Comparison of ENCODE assay signal across 10 cellular contexts in genomic region chr17:49498037-49498615, GRCh38. TPM values are rescaled to one million over a fixed set of nuclear protein-coding genes. Genes with fewer than 3 reads are reported as not detected.
DNase-seq lines count a peak whose midpoint lies in the region; ATAC-seq, FAIRE-seq and TF ChIP-seq lines count a peak whose summit lies in the region.
"Had no signal": no experiment of that assay in that cellular context is flagged by ENCODE, and none has a peak within 500 bp of the region (broad histone marks: within the 10 kb centered on the region; RNA-seq: fewer than 3 reads in every experiment).

No MANE protein-coding gene starts in this region.

- no peak overlapping the region for H3K9ac ChIP-seq in HepG2 (ENCODE audit: insufficient read depth, low read depth, low read length)
- H3K9ac ChIP-seq in astrocyte (ENCODE audit: low read length), result no peak overlapping the region
- no peak overlapping the region for H3K9ac ChIP-seq in mesendoderm (ENCODE audit: low read length)

- no peak overlapping the region for H3K23ac ChIP-seq in mesendoderm (ENCODE audit: low read length)

- H3K4me3 Mint-ChIP-seq in astrocyte (ENCODE audit: unreplicated experiment), result peak overlapping the region; percentile 34

- intact Hi-C loops in HepG2 (cut with micrococcal nuclease; ENCODE audit: unreplicated experiment), result loop anchor here (5.0 to 10.0 kb wide), 2 partner anchors 93 to 1509 kb away; no protein-coding TSS in a partner anchor
- intact Hi-C loops in right lobe of liver (cut with DNase I), result no loop called here
- intact Hi-C loops in aorta (cut with DNase I), result no loop called here

- H4K20me1 ChIP-seq in HepG2 (ENCODE audit: insufficient read depth, low read length) (no peaks in the 10 kb centered on the region; the same call in 1 of the 2 replicates), astrocyte (ENCODE audit: insufficient read depth, low read length) (peaks cover 8% of the 10 kb centered on the region)

- no peaks in the 10 kb centered on the region for H3K36me3 Mint-ChIP-seq in astrocyte (ENCODE audit: low read depth, unreplicated experiment)

- H3K4me1 ChIP-seq in HepG2 (ENCODE audit: insufficient read depth, low read length) (peaks cover 34% of the 10 kb centered on the region), right lobe of liver (peaks cover 0 to 25% (median 4%) of the 10 kb centered on the region in 4 donors), astrocyte (ENCODE audit: insufficient read depth, low read length) (peaks cover 8% of the 10 kb centered on the region), mesendoderm (ENCODE audit: control insufficient read depth, low read depth, low read length) (peaks cover 9% of the 10 kb centered on the region), aorta (ENCODE audit: control insufficient read depth in 1 of 2, insufficient read depth in 2 of 2, low read length in 2 of 2) (no peaks in the 10 kb centered on the region)

- TF ChIP-seq POLR2A in HepG2 (IDR thresholded peaks at IDR 0.05; ENCODE audit: insufficient read depth in 1 of 2, low read depth in 2 of 2, low read length in 2 of 2) (no peak), right lobe of liver (IDR thresholded peaks at IDR 0.05) (no peak)

- H2BK5ac ChIP-seq in mesendoderm (ENCODE audit: low read length), result no peak overlapping the region

- POLR2A ChIA-PET in HepG2 (lab: Yijun Ruan, JAX), result interaction anchor here (0.6 to 1.0 kb wide), 2 partner anchors 59 to 537 kb away, joined by 3 to 4 read pairs; no protein-coding TSS in a partner anchor

- BruUV-seq in HepG2 (replicated peaks; lab: Mats Ljungman, UMichigan), result no TSS peak

- H3K36me3 ChIP-seq in HepG2 (replicated peaks in 1 of 2; ENCODE audit: control insufficient read depth in 1 of 2, insufficient read depth in 2 of 2, low read length in 2 of 2) (no peaks in the 10 kb centered on the region), right lobe of liver (no peaks in the 10 kb centered on the region), astrocyte (ENCODE audit: insufficient read depth, low read length) (no peaks in the 10 kb centered on the region), mesendoderm (ENCODE audit: control insufficient read depth, insufficient read depth, low read length) (no peaks in the 10 kb centered on the region), aorta (ENCODE audit: control insufficient read depth in 1 of 2, insufficient read depth in 2 of 2, low read length in 1 of 2) (no peaks in the 10 kb centered on the region)
- H3K36me3 ChIP-seq: neutrophil had no signal

- no peak for TF ChIP-seq CTCF in HepG2 (CRISPR knock-in tag; IDR thresholded peaks at IDR 0.05)
- no peak for TF ChIP-seq CTCF in right lobe of liver (IDR thresholded peaks at IDR 0.05)
- TF ChIP-seq CTCF in astrocyte (IDR thresholded peaks at IDR 0.05; ENCODE audit: insufficient read depth, low read depth, low read length), result no peak

- no peak overlapping the region for H2AFZ ChIP-seq in HepG2 (ENCODE audit: low read length)
- H2AFZ ChIP-seq in astrocyte (ENCODE audit: low read depth, low read length), result no peak overlapping the region

- H3K27ac ChIP-seq in HepG2 (ENCODE audit: extremely low read length, insufficient read depth, low read length), result no peak overlapping the region
- no peak overlapping the region for H3K27ac ChIP-seq in right lobe of liver
- H3K27ac ChIP-seq in astrocyte (ENCODE audit: low read depth, low read length), result no peak overlapping the region
- H3K27ac ChIP-seq in mesendoderm (ENCODE audit: low read depth, low read length), result no peak overlapping the region
- no peak overlapping the region for H3K27ac ChIP-seq in aorta (ENCODE audit: low read depth in 1 of 2, low read length in 2 of 2)
- H3K27ac ChIP-seq: neutrophil had no signal

- H3K4me3 ChIP-seq in HepG2 (replicated peaks in 1 of 3; ENCODE audit: insufficient read depth in 1 of 3, low read depth in 2 of 3, low read length in 3 of 3) (no peak overlapping the region), right lobe of liver (peak overlapping the region in 1 of 3 donors; percentile 35), astrocyte (ENCODE audit: insufficient read depth, low read depth, low read length) (no peak overlapping the region), mesendoderm (ENCODE audit: low read length) (no peak overlapping the region), aorta (ENCODE audit: low read length in 2 of 2) (no peak overlapping the region)

- H2AK5ac ChIP-seq in mesendoderm (ENCODE audit: low read length), result no peak overlapping the region

- ATAC-seq in HepG2 (no peak), right lobe of liver (no peak), aorta (ENCODE audit: low FRiP score) (no peak), HG03159 (IDR thresholded peaks at IDR 0.05; ENCODE audit: unreplicated experiment) (no peak), HG02973 (IDR thresholded peaks at IDR 0.05; ENCODE audit: unreplicated experiment) (no peak)

- DNase-seq in HepG2 (ENCODE audit: low spot score) (no peak), right lobe of liver (no peak), astrocyte (ENCODE audit: low read depth) (no peak), mesendoderm (peak; percentile 80), HuH-7.5 (ENCODE audit: low spot score) (no peak), aorta (no peak)

- H3K9me3 Mint-ChIP-seq in astrocyte (ENCODE audit: unreplicated experiment), result no peaks in the 10 kb centered on the region

- CTCF ChIA-PET in HepG2 (lab: Yijun Ruan, JAX; ENCODE audit: low intra/inter-chr PET ratio, low total read pairs), result interaction anchor here (3.3 kb wide), 1 partner anchor 59 kb away, joined by 23 read pairs; no protein-coding TSS in a partner anchor

- FAIRE-seq in HepG2 (lab: Jason Lieb, UNC) (no peak), astrocyte (lab: Jason Lieb, UNC) (no peak)
- FAIRE-seq: TTC549 had no signal

- in situ Hi-C loops in HepG2 (cut with HindIII; ENCODE audit: extremely low pct_ligation_motif_present, low pct_unique_long_range_greater_than_20kb), result loop anchor here (5.0 kb wide), 2 partner anchors 54 to 61 kb away; no protein-coding TSS in a partner anchor

- TF ChIP-seq EP300 in HepG2 (IDR thresholded peaks at IDR 0.05; ENCODE audit: low read depth in 2 of 2, low read length in 2 of 2) (no peak), HepG2 (CRISPR knock-in tag; IDR thresholded peaks at IDR 0.05; ENCODE audit: borderline replicate concordance) (no peak)

- peaks cover 22 to 87% of the 10 kb centered on the region in 2 experiments for H3K27me3 ChIP-seq in HepG2 (ENCODE audit: control insufficient read depth in 1 of 2, insufficient read depth in 2 of 2, low read length in 2 of 2)
- peaks cover 5 to 23% of the 10 kb centered on the region in 2 donors for H3K27me3 ChIP-seq in right lobe of liver
- H3K27me3 ChIP-seq in astrocyte (ENCODE audit: insufficient read depth, low read length), result peaks cover 72% of the 10 kb centered on the region
- peaks cover 13% of the 10 kb centered on the region for H3K27me3 ChIP-seq in mesendoderm (ENCODE audit: insufficient read depth, low read length, poor library complexity)
- H3K27me3 ChIP-seq in aorta (ENCODE audit: control insufficient read depth in 1 of 2, insufficient read depth in 2 of 2, low read length in 1 of 2), result no peaks in the 10 kb centered on the region

- H3K9me3 ChIP-seq in HepG2 (ENCODE audit: low read length) (no peaks in the 10 kb centered on the region), right lobe of liver (no peaks in the 10 kb centered on the region), astrocyte (ENCODE audit: insufficient read depth, low read depth, low read length) (no peaks in the 10 kb centered on the region), aorta (ENCODE audit: control insufficient read depth, low read length) (no peaks in the 10 kb centered on the region)
- H3K9me3 ChIP-seq: neutrophil had no signal

- H3K27ac Mint-ChIP-seq in astrocyte (ENCODE audit: unreplicated experiment), result no peak overlapping the region

- H3K4me1 Mint-ChIP-seq in astrocyte (ENCODE audit: low read depth, unreplicated experiment), result no peaks in the 10 kb centered on the region

- H3K79me2 ChIP-seq in HepG2 (ENCODE audit: insufficient read depth, low read length) (no peaks in the 10 kb centered on the region), astrocyte (ENCODE audit: insufficient read depth, low read length) (no peaks in the 10 kb centered on the region), mesendoderm (ENCODE audit: control insufficient read depth, insufficient read depth, low read length) (no peaks in the 10 kb centered on the region)

- H3K56ac ChIP-seq in mesendoderm (ENCODE audit: low read length), result no peak overlapping the region

- no peak overlapping the region for H2BK15ac ChIP-seq in mesendoderm (replicated peaks; ENCODE audit: low read depth)

- no peak for TF ChIP-seq RAD21 in HepG2 (CRISPR knock-in tag; IDR thresholded peaks at IDR 0.05)

- 18% methylated on average over 11 of the region's 12 CpGs for WGBS in HepG2 (ENCODE audit: low lambda C conversion rate)
- 15% methylated on average over 12 of the region's 12 CpGs for WGBS in right lobe of liver (ENCODE audit: insufficient coverage, low coverage, low lambda C conversion rate, missing lambda C conversion rate)
- WGBS in mesendoderm (ENCODE audit: extremely low coverage, insufficient coverage, low lambda C conversion rate), result no CpG with 5 or more reads among the region's 12 CpGs
- 53 to 57% methylated on average over 12 of the region's 12 CpGs for WGBS in aorta, 2 donors

- no peak overlapping the region for H3K4ac ChIP-seq in mesendoderm (ENCODE audit: low read depth, low read length)

- H3K27me3 Mint-ChIP-seq in astrocyte (ENCODE audit: low read depth, unreplicated experiment), result peaks cover 73% of the 10 kb centered on the region

- no peak overlapping the region for H3K18ac ChIP-seq in mesendoderm (ENCODE audit: low read length)

- H3K79me1 ChIP-seq in mesendoderm (ENCODE audit: low read length), result no peaks in the 10 kb centered on the region

- H3K4me2 ChIP-seq in HepG2 (ENCODE audit: low read depth, low read length) (no peak overlapping the region), astrocyte (ENCODE audit: low read length) (no peak overlapping the region), mesendoderm (ENCODE audit: low read length) (peak overlapping the region; percentile 80)

- no peak overlapping the region for H4K5ac ChIP-seq in mesendoderm (ENCODE audit: low read length)

- no peak overlapping the region for H2BK120ac ChIP-seq in mesendoderm (ENCODE audit: low read depth, low read length)

- H4K8ac ChIP-seq in mesendoderm (ENCODE audit: low read depth, low read length), result no peak overlapping the region

RNA-seq across cellular contexts. Expression of gene NGFR, which starts 3.0 kb away (rescaled TPM):
- total RNA-seq in HepG2 (2016; rRNA removed; fragmentation: Illumina TruSeq; extraction: Trizol), result 0.41 and 1.1 TPM in 2 replicates
- total RNA-seq in HepG2 (2016; cell fraction: cytosol; rRNA removed; fragmentation: Illumina TruSeq; extraction: Trizol; ENCODE audit: low read depth), result 0.10 TPM in 1 of 2 replicates, not detected in the other
- 0.30 and 1.4 TPM in 2 replicates for total RNA-seq in HepG2 (2016; cell fraction: insoluble cytoplasmic fraction; rRNA removed; fragmentation: Illumina TruSeq; extraction: Trizol)
- 0.21 and 0.40 TPM in 2 replicates for total RNA-seq in HepG2 (2016; cell fraction: membrane; rRNA removed; fragmentation: Illumina TruSeq; extraction: Trizol)
- 1.3 and 1.6 TPM in 2 replicates for total RNA-seq in HepG2 (2016; cell fraction: nucleus; rRNA removed; fragmentation: Illumina TruSeq; extraction: Trizol)
- polyA plus RNA-seq in HepG2 (2011; rRNA removed), result 1.8 and 2.7 TPM in 2 replicates
- polyA plus RNA-seq in HepG2 (2011; cell fraction: cytosol; rRNA removed), result 1.9 and 2.8 TPM in 2 replicates
- 1.5 and 2.5 TPM in 2 replicates for polyA plus RNA-seq in HepG2 (2011; cell fraction: nucleus; rRNA removed)
- 0.27 and 1.0 TPM in 2 replicates for polyA plus RNA-seq in HepG2 (2012)
- 0.11 and 0.15 TPM in 2 replicates for polyA plus RNA-seq in HepG2 (2016; cell fraction: cytosol; fragmentation: Illumina TruSeq; extraction: Trizol; ENCODE audit: low read depth)
- polyA plus RNA-seq in HepG2 (2016; cell fraction: insoluble cytoplasmic fraction; fragmentation: Illumina TruSeq; extraction: Trizol; ENCODE audit: low read depth), result 0.46 and 0.72 TPM in 2 replicates
- polyA plus RNA-seq in HepG2 (2016; cell fraction: membrane; fragmentation: Illumina TruSeq; extraction: Trizol; ENCODE audit: low read depth), result 0.15 and 0.29 TPM in 2 replicates
- 4.1 and 4.2 TPM in 2 replicates for polyA plus RNA-seq in HepG2 (2016; cell fraction: nucleus; fragmentation: Illumina TruSeq; extraction: Trizol; ENCODE audit: insufficient read depth, low read depth)
- 0.07 and 4.0 TPM in 2 replicates for polyA minus RNA-seq in HepG2 (2011; rRNA and poly(A)+ RNA removed; ENCODE audit: low replicate concordance)
- 1.2 and 1.3 TPM in 2 replicates for polyA minus RNA-seq in HepG2 (2011; cell fraction: cytosol; rRNA and poly(A)+ RNA removed)
- 0.39 and 0.62 TPM in 2 replicates for polyA minus RNA-seq in HepG2 (2011; cell fraction: nucleus; rRNA and poly(A)+ RNA removed)
- total RNA-seq in right lobe of liver, result 1 to 10 TPM; 3.1 to 9.4 (median 6.8) TPM
- 0.64 and 1.0 TPM in 2 replicates for total RNA-seq in astrocyte
- polyA plus RNA-seq in mesendoderm (2013, experiment 1 of 2), result 1.8 TPM
- 1.7 TPM for polyA plus RNA-seq in mesendoderm (2013, experiment 2 of 2)
- 10 to 100 TPM; 36.9 to 55.7 TPM for total RNA-seq in aorta
- 1 to 10 TPM in 1 of 2 donors, under 1 TPM in 1; 0.75 to 1.4 TPM for polyA plus RNA-seq in aorta
